In genomic region chr18:8602040-8602439, GRCh38 we compare ENCODE assay signal across 15 cellular contexts. TPM values are rescaled to one million over a fixed set of nuclear protein-coding genes. Genes with fewer than 3 reads are reported as not detected.
DNase-seq lines count a peak whose midpoint lies in the region; ATAC-seq, FAIRE-seq and TF ChIP-seq lines count a peak whose summit lies in the region.
"Had no signal": no experiment of that assay in that cellular context is flagged by ENCODE, and none has a peak within 500 bp of the region (broad histone marks: within the 10 kb centered on the region; RNA-seq: fewer than 3 reads in every experiment).

No MANE protein-coding gene starts in this region.

- no peaks in the 10 kb centered on the region for H3K9me3 Mint-ChIP-seq in activated CD4-positive, alpha-beta memory T cell treated with anti-CD3 and anti-CD28 coated beads for 36 hours
- H3K9me3 Mint-ChIP-seq: activated CD4-positive, alpha-beta T cell treated with anti-CD3 and anti-CD28 coated beads, Interleukin-2, amount 10 ng/mL, durations not matched to agents 7 days and 5 days; activated naive CD4-positive, alpha-beta T cell treated with anti-CD3 and anti-CD28 coated beads, Interleukin-2, amount 50 U/mL, for 72 hours had no signal

- no peak overlapping the region for H3K4me3 Mint-ChIP-seq in activated CD4-positive, alpha-beta memory T cell treated with anti-CD3 and anti-CD28 coated beads for 36 hours
- H3K4me3 Mint-ChIP-seq: activated CD4-positive, alpha-beta T cell treated with anti-CD3 and anti-CD28 coated beads, Interleukin-2, amount 10 ng/mL, durations not matched to agents 7 days and 5 days had no signal

- H3K9me2 ChIP-seq in DOHH2 (replicated peaks; ENCODE audit: control insufficient read depth, low read length): no peaks in the 10 kb centered on the region

- TF ChIP-seq CTCF in DOHH2 (IDR thresholded peaks at IDR 0.05; ENCODE audit: low read depth, low read length, poor library complexity, severe bottlenecking): no peak

- H3K4me1 ChIP-seq in DOHH2 (ENCODE audit: control insufficient read depth, low read length) (peaks cover 77% of the 10 kb centered on the region), small intestine (ENCODE audit: control insufficient read depth in 2 of 2, insufficient read depth in 1 of 2, low read depth in 1 of 2, low read length in 1 of 2) (no peaks in the 10 kb centered on the region)

- peak overlapping the region; percentile 95 for H3K4me2 ChIP-seq in DOHH2 (ENCODE audit: low read length)

- H4K20me1 ChIP-seq in DOHH2 (ENCODE audit: control insufficient read depth, insufficient read depth, low read depth, low read length): no peaks in the 10 kb centered on the region

- H3K36me3 Mint-ChIP-seq in activated CD4-positive, alpha-beta memory T cell treated with anti-CD3 and anti-CD28 coated beads for 36 hours: no peaks in the 10 kb centered on the region
- H3K36me3 Mint-ChIP-seq: activated naive CD4-positive, alpha-beta T cell treated with anti-CD3 and anti-CD28 coated beads, Interleukin-2, amount 50 U/mL, for 72 hours had no signal

- CTCF ChIA-PET in activated CD4-positive, alpha-beta memory T cell treated with anti-CD3 and anti-CD28 coated beads for 36 hours (lab: Charles Lee): no interaction called here

- no peaks in the 10 kb centered on the region for H3K36me3 ChIP-seq in DOHH2 (ENCODE audit: control insufficient read depth, low read length)
- H3K36me3 ChIP-seq in small intestine (ENCODE audit: control insufficient read depth in 2 of 2, insufficient read depth in 2 of 2, low read length in 2 of 2): no peaks in the 10 kb centered on the region
- H3K36me3 ChIP-seq: gastrocnemius medialis, ovary had no signal

- 77 to 89% (median 78%) methylated on average over 4 of the region's 4 CpGs for WGBS in small intestine, 3 donors

- H3K9me3 ChIP-seq in DOHH2 (ENCODE audit: control insufficient read depth, insufficient read depth, low read length) (no peaks in the 10 kb centered on the region), small intestine (ENCODE audit: control insufficient read depth, low read depth) (no peaks in the 10 kb centered on the region)
- H3K9me3 ChIP-seq: gastrocnemius medialis, ovary had no signal

- peaks cover 15% of the 10 kb centered on the region for H3K27me3 Mint-ChIP-seq in activated CD4-positive, alpha-beta memory T cell treated with anti-CD3 and anti-CD28 coated beads for 36 hours

- DNase-seq in HUDEP-2 (lab: John Stamatoyannopoulos, UW; ENCODE audit: unreplicated experiment in 76 of 76): peak in 68 of 76 experiments; percentile 1 to 86 (median 39)
- DNase-seq in NCI-H526 (lab: John Stamatoyannopoulos, UW): no peak
- DNase-seq in activated effector memory CD4-positive, alpha-beta T cell treated with anti-CD3 and anti-CD28 coated beads, Interleukin-2, amount 50 U/mL, for 16 hours: no peak
- no peak for DNase-seq in small intestine
- no peak for DNase-seq in activated CD4-positive, alpha-beta memory T cell treated with anti-CD3 and anti-CD28 coated beads for 36 hours
- DNase-seq: activated CD4-positive, alpha-beta T cell treated with anti-CD3 and anti-CD28 coated beads, Interleukin-2, amount 10 ng/mL, durations not matched to agents 7 days and 5 days; gastrocnemius medialis; NCI-H510A treated with DMSO at 0.1 percent for 48 hours; ovary; SIG-M5 had no signal

- POLR2A ChIA-PET in activated CD4-positive, alpha-beta memory T cell treated with anti-CD3 and anti-CD28 coated beads for 36 hours (lab: Charles Lee): no interaction called here

- ATAC-seq in GM19452 (IDR thresholded peaks at IDR 0.05; ENCODE audit: unreplicated experiment) (peak; percentile 25), HG02870 (IDR thresholded peaks at IDR 0.05; ENCODE audit: unreplicated experiment) (peak; percentile 22)
- ATAC-seq: gastrocnemius medialis had no signal

- no peak overlapping the region for H3K27ac Mint-ChIP-seq in activated CD4-positive, alpha-beta memory T cell treated with anti-CD3 and anti-CD28 coated beads for 36 hours
- H3K27ac Mint-ChIP-seq: activated CD4-positive, alpha-beta T cell treated with anti-CD3 and anti-CD28 coated beads, Interleukin-2, amount 10 ng/mL, durations not matched to agents 7 days and 5 days had no signal

- no peaks in the 10 kb centered on the region for H3K27me3 ChIP-seq in DOHH2 (ENCODE audit: control insufficient read depth, low read length)
- H3K27me3 ChIP-seq in small intestine (ENCODE audit: control insufficient read depth in 2 of 2, insufficient read depth in 2 of 2, low read length in 2 of 2): no peaks in the 10 kb centered on the region
- H3K27me3 ChIP-seq: gastrocnemius medialis, ovary had no signal

- H3K4me3 ChIP-seq in DOHH2 (ENCODE audit: low read length): peak overlapping the region; percentile 58
- no peak overlapping the region for H3K4me3 ChIP-seq in small intestine (ENCODE audit: low read depth in 1 of 2, low read length in 2 of 2)
- H3K4me3 ChIP-seq: coronary artery, gastrocnemius medialis, ovary had no signal

- H3F3A ChIP-seq in DOHH2 (ENCODE audit: control insufficient read depth, insufficient read depth): peaks cover 27% of the 10 kb centered on the region

- no peaks in the 10 kb centered on the region for H3K79me2 ChIP-seq in DOHH2 (ENCODE audit: control insufficient read depth, low read length)

- H3K4me1 Mint-ChIP-seq in activated CD4-positive, alpha-beta memory T cell treated with anti-CD3 and anti-CD28 coated beads for 36 hours (ENCODE audit: low read depth): peaks cover 6% of the 10 kb centered on the region

- no peak for FAIRE-seq in small intestine (lab: Jason Lieb, UNC)

- H3K27ac ChIP-seq in DOHH2 (ENCODE audit: low read depth, low read length) (peak overlapping the region; percentile 97), small intestine (ENCODE audit: low read depth in 1 of 2, low read length in 1 of 2) (no peak overlapping the region)
- H3K27ac ChIP-seq: coronary artery, gastrocnemius medialis, ovary had no signal

- intact Hi-C loops in activated CD4-positive, alpha-beta memory T cell treated with anti-CD3 and anti-CD28 coated beads for 36 hours (cut with micrococcal nuclease): no loop called here

RNA-seq across cellular contexts. Expression of gene RAB12, which starts 7.2 kb away (rescaled TPM):
- polyA plus RNA-seq in small intestine: 10 to 100 TPM in 2 of 3 donors, 1 to 10 TPM in 1; 8.9 to 17.7 (median 12.4) TPM
- 10 to 100 TPM in 1 of 2 experiments, 1 to 10 TPM in 1; 9.4 to 10.1 TPM for total RNA-seq in activated CD4-positive, alpha-beta memory T cell treated with anti-CD3 and anti-CD28 coated beads for 36 hours

Comparison
In these comparisons a context has a peak if more than half of its experiments do, and no peak if none do; other contexts are left out.
1. DNase-seq: peak in HUDEP-2 (68 of 76); none in NCI-H526 (0 of 2), activated effector memory CD4-positive, alpha-beta T cell treated with anti-CD3 and anti-CD28 coated beads, Interleukin-2, amount 50 U/mL, for 16 hours (single experiment), small intestine (single experiment) and activated CD4-positive, alpha-beta memory T cell treated with anti-CD3 and anti-CD28 coated beads for 36 hours (single experiment).